22 cellular contexts compared by ENCODE assay signal in the genomic region with DNA sequence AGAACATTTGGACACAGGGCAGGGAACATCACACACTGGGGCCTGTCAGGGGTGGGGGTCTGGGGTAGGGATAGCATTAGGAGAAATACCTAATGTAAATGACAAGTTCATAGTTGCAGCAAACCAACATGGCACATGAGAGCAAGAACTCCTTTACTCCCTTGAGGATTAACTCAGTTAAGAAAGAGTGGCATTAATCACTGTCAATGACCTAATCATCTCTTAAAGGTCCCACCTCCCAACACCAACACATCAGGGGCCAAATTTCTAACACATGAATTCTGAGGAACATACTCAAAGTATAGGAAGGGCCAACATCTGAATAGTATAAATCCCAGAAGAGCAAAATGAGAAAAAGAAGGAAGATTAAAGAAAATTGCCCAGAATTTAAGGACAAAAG.
"Had no signal": no experiment of that assay in that cellular context is flagged by ENCODE, and none has a peak within 500 bp of the region (broad histone marks: within the 10 kb centered on the region; RNA-seq: fewer than 3 reads in every experiment).

No MANE protein-coding gene starts in this region.

- H3K79me2 ChIP-seq: hepatocyte had no signal

- H3K27me3 Mint-ChIP-seq: naive B cell; progenitor cell of endocrine pancreas; stimulated activated naive B cell treated with anti-CD40 and anti-IgM and Interleukin-4, amounts not matched to agents 10 μg/mL and 1 μg/mL and 100 μg/mL, for 72 hours had no signal

- H3K27ac ChIP-seq: hepatocyte, left ventricle myocardium inferior, ovary, right atrium auricular region, right lobe of liver, stomach, testis, thyroid gland, transverse colon, upper lobe of right lung had no signal

- H3K36me3 Mint-ChIP-seq: natural killer cell had no signal

- H3K4me1 Mint-ChIP-seq: mesothelial cell of epicardium, natural killer cell had no signal

- H3K4me3 Mint-ChIP-seq: mesothelial cell of epicardium; naive B cell; natural killer cell; stimulated activated naive B cell treated with anti-CD40 and anti-IgM and Interleukin-4, amounts not matched to agents 10 μg/mL and 1 μg/mL and 100 μg/mL, for 72 hours had no signal

- H3K9me3 ChIP-seq: ovary, right atrium auricular region, right lobe of liver, stomach, testis, thyroid gland, upper lobe of right lung had no signal

- H3K27ac Mint-ChIP-seq: mesothelial cell of epicardium; naive B cell; natural killer cell; progenitor cell of endocrine pancreas; stimulated activated naive B cell treated with anti-CD40 and anti-IgM and Interleukin-4, amounts not matched to agents 10 μg/mL and 1 μg/mL and 100 μg/mL, for 72 hours had no signal

- DNase-seq: islet precursor cell; left ventricle myocardium inferior; mesendoderm; naive B cell; natural killer cell; ovary; right lobe of liver; stimulated activated CD4-positive, alpha-beta T cell treated with anti-CD3 and anti-CD28 coated beads, Interleukin-1b, Interleukin-23, amount 100 ng/mL, for 48 hours; stimulated activated CD4-positive, alpha-beta T cell treated with anti-CD3 and anti-CD28 coated beads, Interleukin-2, amount 100 ng/mL, for 48 hours; stimulated activated naive B cell treated with anti-CD40 and anti-IgM and Interleukin-4, amounts not matched to agents 10 μg/mL and 1 μg/mL and 100 μg/mL, for 72 hours; stimulated activated naive CD8-positive, alpha-beta T cell treated with anti-CD3 and anti-CD28 coated beads, Interleukin-15, Interleukin-2, amounts not matched to agents 100 U/mL and 50 U/mL, for 24 hours; stomach; testis; thyroid gland; transverse colon; upper lobe of right lung had no signal

- H3K4me3 ChIP-seq: hepatocyte, left ventricle myocardium inferior, lung, ovary, right atrium auricular region, right lobe of liver, smooth muscle cell, stomach, testis, thyroid gland, transverse colon, upper lobe of right lung had no signal

- H3K27me3 ChIP-seq: hepatocyte, ovary, right atrium auricular region, right lobe of liver, stomach, testis, thyroid gland, transverse colon, upper lobe of right lung had no signal

- H3K4me2 ChIP-seq: hepatocyte, smooth muscle cell had no signal

- H3K36me3 ChIP-seq: left ventricle myocardium inferior, ovary, right atrium auricular region, right lobe of liver, stomach, thyroid gland, transverse colon, upper lobe of right lung had no signal

- H2AFZ ChIP-seq: hepatocyte had no signal

- H3K4me1 ChIP-seq: left ventricle myocardium inferior, right atrium auricular region, right lobe of liver, stomach, testis, thyroid gland, transverse colon, upper lobe of right lung had no signal
